Comparison of ENCODE assay signal across 19 cellular contexts in genomic region chr5:93990504-93991085, GRCh38.
DNase-seq lines count a peak whose midpoint lies in the region; ATAC-seq and TF ChIP-seq lines count a peak whose summit lies in the region.
"Had no signal": no experiment of that assay in that cellular context is flagged by ENCODE, and none has a peak within 500 bp of the region (broad histone marks: within the 10 kb centered on the region; RNA-seq: fewer than 3 reads in every experiment).

No MANE protein-coding gene starts in this region.

- peak; percentile 32; the same call in 1 of the 3 replicates for ATAC-seq in GM23338
- ATAC-seq: activated naive CD4-positive, alpha-beta T cell treated with anti-CD3 and anti-CD28 coated beads, Interleukin-2, amount 50 U/mL, for 72 hours; gastrocnemius medialis had no signal

- intact Hi-C loops in colonic mucosa (cut with DNase I): no loop called here

- H3K4me1 ChIP-seq in GM23338 (ENCODE audit: insufficient read depth): no peaks in the 10 kb centered on the region
- no peaks in the 10 kb centered on the region for H3K4me1 ChIP-seq in colonic mucosa
- H3K4me1 ChIP-seq: gastrocnemius medialis had no signal

- H3K27me3 Mint-ChIP-seq in GM23338 (ENCODE audit: insufficient read depth, low read depth, poor library complexity): no peaks in the 10 kb centered on the region
- no peaks in the 10 kb centered on the region for H3K27me3 Mint-ChIP-seq in mesothelial cell of epicardium (ENCODE audit: low read depth)
- H3K27me3 Mint-ChIP-seq: activated CD4-positive, alpha-beta T cell treated with anti-CD3 and anti-CD28 coated beads, Interleukin-2, amount 10 ng/mL, durations not matched to agents 7 days and 5 days had no signal

- no peak overlapping the region for H3K9ac ChIP-seq in colonic mucosa (ENCODE audit: low read depth in 2 of 2, low read length in 2 of 2)

- H3K9me3 Mint-ChIP-seq in GM23338: peaks cover 7% of the 10 kb centered on the region
- H3K9me3 Mint-ChIP-seq in mesothelial cell of epicardium: peaks cover 9% of the 10 kb centered on the region

- no peak for DNase-seq in GM23338 (ENCODE audit: low spot score)
- peak; percentile 57 for DNase-seq in MV-4-11 (lab: John Stamatoyannopoulos, UW)
- DNase-seq in colonic mucosa: peak; percentile 65
- DNase-seq in mesothelial cell of epicardium (ENCODE audit: low spot score in 2 of 2, unreplicated experiment in 2 of 2): no peak
- no peak for DNase-seq in G401 (ENCODE audit: low spot score)
- DNase-seq in NCI-H1930 (lab: John Stamatoyannopoulos, UW): no peak
- no peak for DNase-seq in KBM-7
- DNase-seq: activated CD4-positive, alpha-beta T cell treated with anti-CD3 and anti-CD28 coated beads, Interleukin-2, amount 10 ng/mL, durations not matched to agents 7 days and 5 days; effector CD4-positive, alpha-beta T cell; gastrocnemius medialis; Kasumi-1; NK-92 treated with Interleukin-12 subunit alpha and Interleukin-12 subunit beta, amount 100 ng/mL, for 24 hours; retina; SHP77; substantia nigra; T1000 had no signal

- H3F3A ChIP-seq in GM23338 (replicated peaks; ENCODE audit: low read depth): no peaks in the 10 kb centered on the region

- no peaks in the 10 kb centered on the region for H3K9me2 ChIP-seq in GM23338 (ENCODE audit: insufficient read depth)

- TF ChIP-seq CTCF in GM23338 (conservative IDR thresholded peaks at IDR 0.05; ENCODE audit: low read depth in 2 of 2) (no peak), colonic mucosa (IDR thresholded peaks at IDR 0.05) (no peak), mesothelial cell of epicardium (IDR thresholded peaks at IDR 0.05; ENCODE audit: unreplicated experiment) (no peak)

- H3K27ac Mint-ChIP-seq in GM23338: no peak overlapping the region
- peak overlapping the region; percentile 36 for H3K27ac Mint-ChIP-seq in mesothelial cell of epicardium
- H3K27ac Mint-ChIP-seq: activated CD4-positive, alpha-beta T cell treated with anti-CD3 and anti-CD28 coated beads, Interleukin-2, amount 10 ng/mL, durations not matched to agents 7 days and 5 days; activated naive CD4-positive, alpha-beta T cell treated with anti-CD3 and anti-CD28 coated beads, Interleukin-2, amount 50 U/mL, for 72 hours had no signal

- H3K4me1 Mint-ChIP-seq in GM23338 (no peaks in the 10 kb centered on the region; the same call in 2 of the 3 replicates), mesothelial cell of epicardium (peaks cover 14% of the 10 kb centered on the region)
- H3K4me1 Mint-ChIP-seq: nephron had no signal

- H2AFZ ChIP-seq in GM23338: no peak overlapping the region

- H3K36me3 ChIP-seq in GM23338 (ENCODE audit: insufficient read depth) (no peaks in the 10 kb centered on the region), colonic mucosa (no peaks in the 10 kb centered on the region)
- H3K36me3 ChIP-seq: gastrocnemius medialis had no signal

- H4K20me1 ChIP-seq in GM23338 (replicated peaks; ENCODE audit: insufficient read depth): no peaks in the 10 kb centered on the region

- no peaks in the 10 kb centered on the region for H3K27me3 ChIP-seq in GM23338 (ENCODE audit: insufficient read depth)
- H3K27me3 ChIP-seq in colonic mucosa: no peaks in the 10 kb centered on the region
- H3K27me3 ChIP-seq: gastrocnemius medialis had no signal

- no peaks in the 10 kb centered on the region for H3K9me3 ChIP-seq in colonic mucosa
- H3K9me3 ChIP-seq: gastrocnemius medialis had no signal

- in situ Hi-C loops in G401 (cut with HindIII; ENCODE audit: low sequenced_read_pairs) (no loop called here), KBM-7 (cut with MboI; ENCODE audit: low pct_unique_long_range_greater_than_20kb, low sequenced_read_pairs) (no loop called here)

- H3K27ac ChIP-seq in GM23338 (ENCODE audit: low read depth) (no peak overlapping the region), colonic mucosa (no peak overlapping the region)
- H3K27ac ChIP-seq: gastrocnemius medialis had no signal

- H3K79me2 ChIP-seq in GM23338 (replicated peaks; ENCODE audit: insufficient read depth): no peaks in the 10 kb centered on the region

- no peak overlapping the region for H3K4me3 ChIP-seq in GM23338
- no peak overlapping the region for H3K4me3 ChIP-seq in colonic mucosa
- H3K4me3 ChIP-seq: gastrocnemius medialis, lung had no signal

- H3K4me2 ChIP-seq in GM23338: no peak overlapping the region

- H3K4me3 Mint-ChIP-seq in GM23338: no peak overlapping the region
- H3K4me3 Mint-ChIP-seq in mesothelial cell of epicardium: no peak overlapping the region
- H3K4me3 Mint-ChIP-seq: activated CD4-positive, alpha-beta T cell treated with anti-CD3 and anti-CD28 coated beads, Interleukin-2, amount 10 ng/mL, durations not matched to agents 7 days and 5 days; nephron had no signal

- H3K36me3 Mint-ChIP-seq in GM23338 (ENCODE audit: low read depth) (peaks cover 3% of the 10 kb centered on the region; the same call in 2 of the 3 replicates), mesothelial cell of epicardium (peaks cover 6% of the 10 kb centered on the region)

TF ChIP-seq in GM23338, 12 proteins besides CTCF, POLR2A, EP300 and RAD21:
- no peak for TF ChIP-seq JUNB (IDR thresholded peaks at IDR 0.05; ENCODE audit: unreplicated experiment)
- TF ChIP-seq REST (IDR thresholded peaks at IDR 0.05; ENCODE audit: unreplicated experiment): no peak
- TF ChIP-seq ZNF331 (CRISPR knock-in tag; IDR thresholded peaks at IDR 0.05; ENCODE audit: low read depth): no peak
- no peak for TF ChIP-seq ETS1 (IDR thresholded peaks at IDR 0.05)
- no peak for TF ChIP-seq CREB1 (CRISPR knock-in tag; IDR thresholded peaks at IDR 0.05; ENCODE audit: low read depth)

Comparison
In these comparisons a context has a peak if more than half of its experiments do, and no peak if none do; other contexts are left out.
1. DNase-seq: peak in MV-4-11 (single experiment) and colonic mucosa (single experiment); none in GM23338 (single experiment), mesothelial cell of epicardium (0 of 2), G401 (single experiment), NCI-H1930 (0 of 2) and KBM-7 (single experiment).